In genomic region chr1:34865981-34866761, GRCh38 we compare ENCODE assay signal across 1 cellular context.
TF ChIP-seq lines count a peak whose summit lies in the region.

No MANE protein-coding gene starts in this region.

TF ChIP-seq in HepG2, 621 proteins besides CTCF, POLR2A, EP300 and RAD21 (continued from another document and continues in another):
- TF ChIP-seq ATF7-NPFF (CRISPR knock-in tag; IDR thresholded peaks at IDR 0.05; ENCODE audit: low read depth) (no peak), HNF1B (CRISPR knock-in tag; IDR thresholded peaks at IDR 0.05) (peak; percentile 50; the same call in 1 of the 2 replicates), NR0B2 (CRISPR knock-in tag; IDR thresholded peaks at IDR 0.05) (0 out of 2 replicates have a peak, but pooled peaks have one; percentile 50), FOSL1 (CRISPR knock-in tag; IDR thresholded peaks at IDR 0.05; ENCODE audit: borderline replicate concordance) (no peak), ZNF205 (CRISPR knock-in tag; IDR thresholded peaks at IDR 0.05) (0 out of 2 replicates have a peak, but pooled peaks have one; percentile 21), SALL2 (CRISPR knock-in tag; IDR thresholded peaks at IDR 0.05) (no peak), CCDC6 (CRISPR knock-in tag; IDR thresholded peaks at IDR 0.05) (no peak), ZNF510 (CRISPR knock-in tag; IDR thresholded peaks at IDR 0.05; ENCODE audit: low read depth) (no peak), SYNCRIP (IDR thresholded peaks at IDR 0.05; ENCODE audit: insufficient read depth, low read depth, low read length) (no peak), RBFOX2 (IDR thresholded peaks at IDR 0.05; ENCODE audit: low read depth, low read length) (peak; percentile 69), ZNF646 (CRISPR knock-in tag; IDR thresholded peaks at IDR 0.05) (no peak), IRF9 (CRISPR knock-in tag; IDR thresholded peaks at IDR 0.05; ENCODE audit: borderline replicate concordance) (no peak), ZMYM3 (CRISPR knock-in tag; IDR thresholded peaks at IDR 0.05) (no peak), NR1H2 (CRISPR knock-in tag; IDR thresholded peaks at IDR 0.05; ENCODE audit: borderline replicate concordance, low read depth) (no peak), ZNF737 (CRISPR knock-in tag; IDR thresholded peaks at IDR 0.05; ENCODE audit: borderline replicate concordance) (no peak), ZSCAN25 (CRISPR knock-in tag; IDR thresholded peaks at IDR 0.05) (no peak), ZNF792 (CRISPR knock-in tag; IDR thresholded peaks at IDR 0.05) (no peak), ZNF749 (CRISPR knock-in tag; IDR thresholded peaks at IDR 0.05; ENCODE audit: borderline replicate concordance) (no peak), NFAT5 (CRISPR knock-in tag; IDR thresholded peaks at IDR 0.05) (no peak), JARID2 (CRISPR knock-in tag; IDR thresholded peaks at IDR 0.05; ENCODE audit: insufficient replicate concordance) (no peak), ZNF333 (CRISPR knock-in tag; IDR thresholded peaks at IDR 0.05; ENCODE audit: borderline replicate concordance) (0 out of 2 replicates have a peak, but pooled peaks have one; percentile 50), HOXA5 (CRISPR knock-in tag; IDR thresholded peaks at IDR 0.05) (no peak), ZNF143 (CRISPR knock-in tag; IDR thresholded peaks at IDR 0.05) (no peak), ZNF878 (CRISPR knock-in tag; IDR thresholded peaks at IDR 0.05) (no peak), ZNF552 (CRISPR knock-in tag; IDR thresholded peaks at IDR 0.05; ENCODE audit: borderline replicate concordance) (no peak), ZNF512 (CRISPR knock-in tag; IDR thresholded peaks at IDR 0.05) (no peak), SRSF4 (IDR thresholded peaks at IDR 0.05; ENCODE audit: low read depth, low read length, poor library complexity, severe bottlenecking) (no peak), KDM5B (CRISPR knock-in tag; IDR thresholded peaks at IDR 0.05; ENCODE audit: borderline replicate concordance) (peak; percentile 45; the same call in 1 of the 2 replicates), ZNF644 (CRISPR knock-in tag; IDR thresholded peaks at IDR 0.05; ENCODE audit: low read depth) (no peak), U2AF1 (optimal IDR thresholded peaks at IDR 0.05; ENCODE audit: low read depth, low read length) (peak; percentile 34), ZSCAN22 (CRISPR knock-in tag; IDR thresholded peaks at IDR 0.05) (no peak), BRD4 (CRISPR knock-in tag; IDR thresholded peaks at IDR 0.05) (no peak), ZNF563 (CRISPR knock-in tag; IDR thresholded peaks at IDR 0.05) (no peak), HINFP (CRISPR knock-in tag; IDR thresholded peaks at IDR 0.05; ENCODE audit: low read depth) (no peak), THYN1 (CRISPR knock-in tag; IDR thresholded peaks at IDR 0.05; ENCODE audit: borderline replicate concordance, low read depth) (no peak), ZBTB43 (CRISPR knock-in tag; conservative IDR thresholded peaks at IDR 0.05) (no peak), SNAI1 (CRISPR knock-in tag; IDR thresholded peaks at IDR 0.05; ENCODE audit: borderline replicate concordance) (no peak), ZEB1 (IDR thresholded peaks at IDR 0.05; ENCODE audit: insufficient replicate concordance, low read depth) (peak; percentile 33), XRCC5 (optimal IDR thresholded peaks at IDR 0.05; ENCODE audit: low read length) (peak; percentile 76), ZNF724P (CRISPR knock-in tag; IDR thresholded peaks at IDR 0.05; ENCODE audit: borderline replicate concordance) (no peak)
